In the genomic region with DNA sequence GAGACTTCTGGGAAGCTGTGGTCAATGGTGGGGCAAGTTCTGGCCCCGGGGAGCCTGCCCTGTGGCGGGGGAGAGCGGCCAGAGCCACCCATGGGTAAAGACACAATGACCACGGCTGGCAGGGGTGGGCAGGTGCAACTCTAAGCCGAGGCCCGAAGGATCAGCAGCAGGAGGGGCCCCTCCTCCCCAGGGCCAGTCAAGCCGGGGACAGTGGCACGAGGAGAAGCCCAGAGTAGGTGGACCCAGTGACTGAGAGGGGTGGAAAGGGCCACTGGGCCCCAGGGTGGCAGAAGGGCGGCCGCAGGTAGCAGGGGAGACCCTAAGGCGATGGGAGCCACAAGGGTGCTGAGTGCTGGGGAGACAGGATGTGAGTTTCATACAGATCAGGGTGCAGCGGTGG, we compare ENCODE assay signal across 17 cellular contexts.
"Had no signal": no experiment of that assay in that cellular context is flagged by ENCODE, and none has a peak within 500 bp of the region (broad histone marks: within the 10 kb centered on the region; RNA-seq: fewer than 3 reads in every experiment).

No MANE protein-coding gene starts in this region.

- H3K9me3 ChIP-seq: colonic mucosa, esophagus squamous epithelium, ovary, SK-N-SH had no signal

- H3K27ac ChIP-seq: colonic mucosa, neural progenitor cell, VCaP had no signal

- H3K9me3 Mint-ChIP-seq: activated CD8-positive, alpha-beta T cell treated with anti-CD3 and anti-CD28 coated beads for 36 hours; activated T-cell treated with anti-CD3 and anti-CD28 coated beads, Interleukin-2, amount 50 U/mL, for 72 hours; naive B cell; neural progenitor cell; T-cell had no signal

- ATAC-seq: activated CD8-positive, alpha-beta T cell treated with anti-CD3 and anti-CD28 coated beads for 36 hours; activated T-cell treated with anti-CD3 and anti-CD28 coated beads, Interleukin-2, amount 50 U/mL, for 72 hours; T-cell had no signal

- H3K4me1 ChIP-seq: colonic mucosa, neural progenitor cell had no signal

- H3K36me3 Mint-ChIP-seq: naive B cell had no signal

- H3K36me3 ChIP-seq: neural progenitor cell, ovary had no signal

- DNase-seq: activated CD8-positive, alpha-beta T cell treated with anti-CD3 and anti-CD28 coated beads for 36 hours; activated gamma-delta T cell; activated T-cell treated with anti-CD3 and anti-CD28 coated beads, Interleukin-2, amount 50 U/mL, for 72 hours; caudate nucleus; colonic mucosa; esophagus squamous epithelium; mammary epithelial cell; naive B cell; ovary; SK-N-SH; stimulated activated CD4-positive, alpha-beta T cell treated with anti-CD3 and anti-CD28 coated beads, Interleukin-15, amount 100 ng/mL, for 24 hours; stimulated activated CD4-positive, alpha-beta T cell treated with anti-CD3 and anti-CD28 coated beads, Interleukin-4, amount 100 ng/mL, for 1 hour; stimulated activated naive CD4-positive, alpha-beta T cell treated with Interleukin-2 at 50 U/mL for 16 hours; T-cell had no signal

- H3K27me3 ChIP-seq: colonic mucosa, esophagus squamous epithelium, neural progenitor cell, ovary had no signal

- H3K27ac Mint-ChIP-seq: activated CD8-positive, alpha-beta T cell treated with anti-CD3 and anti-CD28 coated beads for 36 hours; naive B cell; neural progenitor cell; T-cell had no signal

- H3K4me3 Mint-ChIP-seq: activated CD8-positive, alpha-beta T cell treated with anti-CD3 and anti-CD28 coated beads for 36 hours; activated T-cell treated with anti-CD3 and anti-CD28 coated beads, Interleukin-2, amount 50 U/mL, for 72 hours; naive B cell; neural progenitor cell; T-cell had no signal

- H3K4me1 Mint-ChIP-seq: neural progenitor cell had no signal

- H3K27me3 Mint-ChIP-seq: activated CD8-positive, alpha-beta T cell treated with anti-CD3 and anti-CD28 coated beads for 36 hours; naive B cell; T-cell had no signal

- H3K4me3 ChIP-seq: colonic mucosa, esophagus squamous epithelium, neural progenitor cell, ovary, skin epidermis had no signal
